ENCODE assay signal across 9 cellular contexts in genomic region chr17:17304521-17304985, GRCh38. TPM values are rescaled to one million over a fixed set of nuclear protein-coding genes. Genes with fewer than 3 reads are reported as not detected.
DNase-seq lines count a peak whose midpoint lies in the region; TF ChIP-seq lines count a peak whose summit lies in the region.
"Had no signal": no experiment of that assay in that cellular context is flagged by ENCODE, and none has a peak within 500 bp of the region (broad histone marks: within the 10 kb centered on the region; RNA-seq: fewer than 3 reads in every experiment).

No MANE protein-coding gene starts in this region.

- intact Hi-C loops in CD4-positive, alpha-beta memory T cell (cut with micrococcal nuclease) = no loop called here
- intact Hi-C loops in vagina (cut with DNase I) = loop anchor here (10.0 kb wide), 1 partner anchor 570 kb away; no protein-coding TSS in a partner anchor

- CTCF ChIA-PET in CD4-positive, alpha-beta memory T cell (lab: Charles Lee; ENCODE audit: partially characterized antibody) = no interaction called here
- CTCF ChIA-PET in HEK293 (lab: Yijun Ruan, JAX) = interaction anchor here (0.6 to 1.3 kb wide), 2 partner anchors 9 to 782 kb away, joined by 3 to 4 read pairs; no protein-coding TSS in a partner anchor

- no peaks in the 10 kb centered on the region for H3K27me3 Mint-ChIP-seq in CD4-positive, alpha-beta memory T cell

- peak overlapping the region in 1 of 2 donors; percentile 7 for H3K4me3 ChIP-seq in CD4-positive, alpha-beta memory T cell (ENCODE audit: low read length in 2 of 2)
- no peak overlapping the region for H3K4me3 ChIP-seq in HEK293 (ENCODE audit: low read depth, low read length)
- peak overlapping the region; percentile 73 for H3K4me3 ChIP-seq in iPS-20b (ENCODE audit: low read length)
- no peak overlapping the region for H3K4me3 ChIP-seq in H7 (ENCODE audit: insufficient read depth, low read depth, low read length)
- peak overlapping the region in 1 of 2 donors; percentile 76 for H3K4me3 ChIP-seq in vagina

- no peaks in the 10 kb centered on the region for H3K27me3 ChIP-seq in CD4-positive, alpha-beta memory T cell (ENCODE audit: insufficient read depth, low read length)
- H3K27me3 ChIP-seq in iPS-20b (ENCODE audit: insufficient read depth, low read length) (peaks cover 15% of the 10 kb centered on the region), H7 (ENCODE audit: control insufficient read depth, insufficient read depth, low read length) (peaks cover 9% of the 10 kb centered on the region), vagina (no peaks in the 10 kb centered on the region)

- H3K4me3 Mint-ChIP-seq in CD4-positive, alpha-beta memory T cell = peak overlapping the region; percentile 70 to 90 (median 81)

- no peaks in the 10 kb centered on the region for H3K36me3 ChIP-seq in CD4-positive, alpha-beta memory T cell (ENCODE audit: insufficient read depth, low read length)
- H3K36me3 ChIP-seq in HEK293 (ENCODE audit: control insufficient read depth in 2 of 2, insufficient read depth in 1 of 2, low read length in 2 of 2) = no peaks in the 10 kb centered on the region; a peak in 1 of 3 replicates
- no peaks in the 10 kb centered on the region for H3K36me3 ChIP-seq in iPS-20b (ENCODE audit: insufficient read depth, low read depth, low read length)
- H3K36me3 ChIP-seq in H7 (replicated peaks; ENCODE audit: control insufficient read depth, insufficient read depth, low read length) = no peaks in the 10 kb centered on the region
- no peaks in the 10 kb centered on the region for H3K36me3 ChIP-seq in vagina

- peak; percentile 47 to 58 (median 52) for DNase-seq in CD4-positive, alpha-beta memory T cell
- peak; percentile 54 for DNase-seq in UCSD-AML1 (lab: John Stamatoyannopoulos, UW; ENCODE audit: unreplicated experiment)
- no peak for DNase-seq in DMS79 (lab: John Stamatoyannopoulos, UW)
- no peak for DNase-seq in H7
- DNase-seq in NK-92 treated with Interleukin-12 subunit alpha and Interleukin-12 subunit beta, amount 100 ng/mL, for 24 hours (lab: John Stamatoyannopoulos, UW) = no peak
- DNase-seq in vagina (ENCODE audit: extremely low spot score in 2 of 2) = no peak
- DNase-seq: NCI-H2029 had no signal

- no peak overlapping the region; the same call in 1 of the 2 replicates for H3K9ac ChIP-seq in iPS-20b (ENCODE audit: low read depth, low read length)

- no peaks in the 10 kb centered on the region for H3K36me3 Mint-ChIP-seq in CD4-positive, alpha-beta memory T cell

- peaks cover 24 to 40% (median 35%) of the 10 kb centered on the region in 4 donors for H3K4me1 Mint-ChIP-seq in CD4-positive, alpha-beta memory T cell

- peak overlapping the region; percentile 32 for H3K27ac ChIP-seq in CD4-positive, alpha-beta memory T cell (ENCODE audit: low read depth, low read length)
- H3K27ac ChIP-seq in HEK293 (ENCODE audit: extremely low read depth, low read depth, low read length) (no peak overlapping the region), iPS-20b (ENCODE audit: low read length) (no peak overlapping the region), vagina (no peak overlapping the region)

- H3K9me3 Mint-ChIP-seq in CD4-positive, alpha-beta memory T cell = peaks cover 0 to 2% (median 0%) of the 10 kb centered on the region in 8 donors

- no peaks in the 10 kb centered on the region for H3K9me3 ChIP-seq in CD4-positive, alpha-beta memory T cell (ENCODE audit: control insufficient read depth in 1 of 2, low read length in 2 of 2)
- no peaks in the 10 kb centered on the region for H3K9me3 ChIP-seq in HEK293 (ENCODE audit: control insufficient read depth, insufficient read depth, low read depth, low read length)
- H3K9me3 ChIP-seq in iPS-20b (ENCODE audit: insufficient read depth, low read depth, low read length) = no peaks in the 10 kb centered on the region
- no peaks in the 10 kb centered on the region for H3K9me3 ChIP-seq in vagina

- TF ChIP-seq POLR2A in vagina (IDR thresholded peaks at IDR 0.05) = no peak

- peak overlapping the region; percentile 64 to 93 (median 91) for H3K27ac Mint-ChIP-seq in CD4-positive, alpha-beta memory T cell

- H3K4me1 ChIP-seq in CD4-positive, alpha-beta memory T cell (ENCODE audit: insufficient read depth, low read length) = peaks cover 43% of the 10 kb centered on the region
- H3K4me1 ChIP-seq in HEK293 (ENCODE audit: control insufficient read depth, insufficient read depth, low read length) (no peaks in the 10 kb centered on the region; the same call in 1 of the 2 replicates), iPS-20b (ENCODE audit: insufficient read depth, low read length) (peaks cover 6% of the 10 kb centered on the region; the same call in 1 of the 2 replicates), vagina (peaks cover 15% of the 10 kb centered on the region)

- TF ChIP-seq CTCF in HEK293 (tag by site-specific recombination; IDR thresholded peaks at IDR 0.05) (no peak), vagina (IDR thresholded peaks at IDR 0.05) (no peak)

- POLR2A ChIA-PET in CD4-positive, alpha-beta memory T cell (lab: Charles Lee; ENCODE audit: partially characterized antibody) = interaction anchor here (2.9 to 3.6 kb wide), 2 partner anchors 24 to 68 kb away, joined by 16 to 20 read pairs; partner anchors contain the start of genes COPS3 and FLCN
- POLR2A ChIA-PET in HEK293 (lab: Yijun Ruan, JAX) = interaction anchor here (0.6 to 1.3 kb wide), 3 partner anchors 15 to 24 kb away, joined by 3 to 5 read pairs (median 3); partner anchors contain the start of gene COPS3

TF ChIP-seq in HEK293, 187 proteins besides CTCF, POLR2A, EP300 and RAD21:
- TF ChIP-seq ZEB2 (tag by site-specific recombination; IDR thresholded peaks at IDR 0.05) (no peak), ZNF561 (tag by site-specific recombination; IDR thresholded peaks at IDR 0.05; ENCODE audit: borderline replicate concordance) (no peak), PRDM1 (tag by site-specific recombination; IDR thresholded peaks at IDR 0.05) (peak; percentile 55; the same call in 1 of the 2 replicates), ZNF701 (tag by site-specific recombination; IDR thresholded peaks at IDR 0.05) (no peak), ZNF571 (tag by site-specific recombination; IDR thresholded peaks at IDR 0.05) (no peak)

RNA-seq across cellular contexts. Expression of gene NT5M, which starts 1.4 kb away (rescaled TPM):
- total RNA-seq in CD4-positive, alpha-beta memory T cell = 1 to 10 TPM; 1.4 to 2.7 TPM
- polyA plus RNA-seq in CD4-positive, alpha-beta memory T cell = 1 to 10 TPM in 1 of 2 donors, under 1 TPM in 1; 0.37 to 2.9 TPM
- 14.5 and 41.2 TPM in 2 replicates for total RNA-seq in H7 (2014; rRNA removed; shearing (Covaris generic))
- total RNA-seq in vagina = 3.2 TPM

RNA-seq across cellular contexts. Expression of gene COPS3, which starts 23.5 kb away (rescaled TPM):
- 10 to 100 TPM; 45.4 to 60.5 TPM for total RNA-seq in CD4-positive, alpha-beta memory T cell
- polyA plus RNA-seq in CD4-positive, alpha-beta memory T cell = 100 to 1,000 TPM; 103 TPM
- total RNA-seq in H7 (2014; rRNA removed; shearing (Covaris generic)) = 106 and 125 TPM in 2 replicates
- total RNA-seq in vagina = 48.1 TPM

Comparison
In these comparisons a context has a peak if more than half of its experiments do, and no peak if none do; other contexts are left out.
1. DNase-seq: peak in CD4-positive, alpha-beta memory T cell (5 of 5) and UCSD-AML1 (single experiment); none in DMS79 (single experiment), H7 (single experiment), NK-92 treated with Interleukin-12 subunit alpha and Interleukin-12 subunit beta, amount 100 ng/mL, for 24 hours (single experiment) and vagina (0 of 2).